ENCODE assay signal across 8 cellular contexts in genomic region chr1:167553136-167554027, GRCh38. TPM values are rescaled to one million over a fixed set of nuclear protein-coding genes. Genes with fewer than 3 reads are reported as not detected.
DNase-seq lines count a peak whose midpoint lies in the region; ATAC-seq and TF ChIP-seq lines count a peak whose summit lies in the region.

Gene CREG1, minus strand, starts transcription at chr1:167553762.

- H3K4me3 ChIP-seq in osteoblast (ENCODE audit: insufficient read depth, low read length): peak within 1 kb of the TSS; percentile 84
- peak within 1 kb of the TSS; percentile 80 for H3K4me3 ChIP-seq in thoracic aorta

- CTCF ChIA-PET in GM10248 (lab: Yijun Ruan, JAX): interaction anchor here (0.7 to 6.9 kb wide), 17 partner anchors 12 to 489 kb away, joined by 3 to 87 read pairs (median 5); partner anchors contain the start of gene POU2F1

- H3K79me2 ChIP-seq in osteoblast (ENCODE audit: insufficient read depth, low read length): no peaks in the 10 kb centered on the region

- H3K27me3 ChIP-seq in osteoblast (ENCODE audit: insufficient read depth, low read length): peaks cover 3% of the 10 kb centered on the region
- no peaks in the 10 kb centered on the region for H3K27me3 ChIP-seq in thoracic aorta (replicated peaks; ENCODE audit: insufficient read depth)

- no peaks in the 10 kb centered on the region for H3K36me3 Mint-ChIP-seq in activated naive CD8-positive, alpha-beta T cell

- H3K9me3 Mint-ChIP-seq in activated naive CD8-positive, alpha-beta T cell (ENCODE audit: low read depth): no peaks in the 10 kb centered on the region

- DNase-seq in GM10248 (ENCODE audit: extremely low spot score) (peak; percentile 95), NCI-H1105 (lab: John Stamatoyannopoulos, UW) (peak; percentile 92), SKM-1 treated with dmso at 0.1 percent for 144 hours (lab: John Stamatoyannopoulos, UW; ENCODE audit: unreplicated experiment) (peak; percentile 96), glomerular visceral epithelial cell (ENCODE audit: extremely low spot score) (peak; percentile 94), osteoblast (ENCODE audit: insufficient read length, low spot score, missing footprints) (peak; percentile 99), thoracic aorta (ENCODE audit: low spot score) (peak; percentile 65)

- TF ChIP-seq CTCF in GM10248 (IDR thresholded peaks at IDR 0.05; ENCODE audit: control extremely low read depth, extremely low read depth, low read depth, missing control alignments) (no peak), osteoblast (IDR thresholded peaks at IDR 0.05; ENCODE audit: extremely low read depth, low read depth, low read length) (no peak), thoracic aorta (IDR thresholded peaks at IDR 0.05) (no peak)

- peak within 1 kb of the TSS; percentile 37 for H3K27ac Mint-ChIP-seq in activated naive CD8-positive, alpha-beta T cell

- no peaks in the 10 kb centered on the region for H3K36me3 ChIP-seq in osteoblast (ENCODE audit: insufficient read depth, low read length)
- H3K36me3 ChIP-seq in thoracic aorta: no peaks in the 10 kb centered on the region

- no peaks in the 10 kb centered on the region for H3K27me3 Mint-ChIP-seq in activated naive CD8-positive, alpha-beta T cell

- peak within 1 kb of the TSS; percentile 99 for H3K4me2 ChIP-seq in osteoblast (ENCODE audit: insufficient read depth, low read length)

- peaks cover 25% of the 10 kb centered on the region for H3K4me1 Mint-ChIP-seq in activated naive CD8-positive, alpha-beta T cell (ENCODE audit: low read depth)

- H3K4me3 Mint-ChIP-seq in activated naive CD8-positive, alpha-beta T cell: peak within 1 kb of the TSS; percentile 89

- H3K4me1 ChIP-seq in osteoblast (ENCODE audit: insufficient read depth, low read length) (peaks cover 16% of the 10 kb centered on the region), thoracic aorta (ENCODE audit: control insufficient read depth in 1 of 2, low read depth in 2 of 2) (peaks cover 13 to 45% of the 10 kb centered on the region in 2 donors)

- no peaks in the 10 kb centered on the region for H4K20me1 ChIP-seq in osteoblast (ENCODE audit: insufficient read depth, low read length)

- peak within 1 kb of the TSS; percentile 96 for H2AFZ ChIP-seq in osteoblast (ENCODE audit: low read length)

- POLR2A ChIA-PET in GM10248 (lab: Yijun Ruan, JAX): interaction anchor here (0.6 to 1.4 kb wide), 5 partner anchors 63 to 333 kb away, joined by 3 to 5 read pairs (median 3); partner anchors contain the start of gene POU2F1

- H3K9me3 ChIP-seq in osteoblast (ENCODE audit: low read depth, low read length) (no peaks in the 10 kb centered on the region), thoracic aorta (no peaks in the 10 kb centered on the region)

- H3K27ac ChIP-seq in osteoblast (ENCODE audit: low read depth, low read length): peak within 1 kb of the TSS; percentile 17
- peak within 1 kb of the TSS; percentile 67 to 72 for H3K27ac ChIP-seq in thoracic aorta

- ATAC-seq in HG02623 (IDR thresholded peaks at IDR 0.05; ENCODE audit: unreplicated experiment) (peak; percentile 97), thoracic aorta (ENCODE audit: insufficient number of reproducible peaks, low FRiP score, low read depth) (peak; percentile 94)

RNA-seq across cellular contexts. Expression of gene CREG1, which starts in this region (rescaled TPM):
- total RNA-seq in osteoblast (133 and 150 TPM in 2 replicates), thoracic aorta (100 to 1,000 TPM; 187 to 266 TPM)

Comparison
In these comparisons a context has a peak if more than half of its experiments do, and no peak if none do; other contexts are left out.
1. Peak in every context shown above with its lines: DNase-seq, ATAC-seq, H3K4me3 ChIP-seq and H3K27ac ChIP-seq.